20 cellular contexts compared by ENCODE assay signal in the genomic region with DNA sequence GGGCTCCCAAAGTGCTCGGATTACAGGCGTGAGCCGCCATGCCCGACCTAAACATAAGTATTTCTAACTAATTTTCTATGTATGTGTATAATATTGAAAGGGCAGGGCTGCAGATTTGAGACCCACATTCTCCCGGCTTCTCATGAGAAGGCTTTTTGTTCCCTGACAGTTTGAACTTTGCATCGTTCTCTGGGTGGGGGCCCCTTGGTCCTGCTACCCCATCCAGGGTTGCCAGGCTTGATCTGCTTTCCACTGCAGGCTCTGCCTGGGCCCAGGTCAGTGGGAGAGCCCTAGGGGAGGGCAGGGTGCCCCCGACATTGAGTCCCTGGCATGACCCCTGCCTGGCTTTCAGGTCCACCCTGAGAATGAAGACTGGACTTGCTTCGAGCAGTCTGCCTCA. TPM values are rescaled to one million over a fixed set of nuclear protein-coding genes. Genes with fewer than 3 reads are reported as not detected.
DNase-seq lines count a peak whose midpoint lies in the region; ATAC-seq, FAIRE-seq and TF ChIP-seq lines count a peak whose summit lies in the region.
"Had no signal": no experiment of that assay in that cellular context is flagged by ENCODE, and none has a peak within 500 bp of the region (broad histone marks: within the 10 kb centered on the region; RNA-seq: fewer than 3 reads in every experiment).

No MANE protein-coding gene starts in this region.

- TF ChIP-seq CTCF in chondrocyte (IDR thresholded peaks at IDR 0.05) (no peak), HepG2 (CRISPR knock-in tag; IDR thresholded peaks at IDR 0.05) (no peak), upper lobe of right lung (IDR thresholded peaks at IDR 0.05) (no peak), body of pancreas (IDR thresholded peaks at IDR 0.05) (no peak)

- CTCF ChIA-PET in HepG2 (lab: Yijun Ruan, JAX; ENCODE audit: low intra/inter-chr PET ratio, low total read pairs) = no interaction called here

- H4K20me1 ChIP-seq in HepG2 (ENCODE audit: insufficient read depth, low read length) = no peaks in the 10 kb centered on the region

- intact Hi-C loops in HepG2 (cut with micrococcal nuclease; ENCODE audit: unreplicated experiment) (no loop called here), upper lobe of right lung (cut with DNase I) (no loop called here), body of pancreas (cut with DNase I) (no loop called here)

- no peak overlapping the region for H2AFZ ChIP-seq in HepG2 (ENCODE audit: low read length)
- H2AFZ ChIP-seq: GM23248 had no signal

- no peak for TF ChIP-seq RAD21 in HepG2 (CRISPR knock-in tag; IDR thresholded peaks at IDR 0.05)

- no peak overlapping the region for H3K27ac Mint-ChIP-seq in chondrocyte (ENCODE audit: unreplicated experiment)
- H3K27ac Mint-ChIP-seq: CD4-positive, alpha-beta memory T cell had no signal

- no peak overlapping the region for H3K4me3 ChIP-seq in HepG2 (replicated peaks in 1 of 3; ENCODE audit: insufficient read depth in 1 of 3, low read depth in 2 of 3, low read length in 3 of 3)
- H3K4me3 ChIP-seq in upper lobe of right lung = no peak overlapping the region
- H3K4me3 ChIP-seq in body of pancreas = no peak overlapping the region
- H3K4me3 ChIP-seq: GM12878, GM23248 had no signal

- ATAC-seq in HepG2 = no peak
- ATAC-seq in upper lobe of right lung = no peak
- ATAC-seq in body of pancreas = no peak
- ATAC-seq: GM12878 had no signal

- DNase-seq in chondrocyte (ENCODE audit: low spot score) (peak; percentile 36), HepG2 (ENCODE audit: low spot score) (no peak), upper lobe of right lung (peak; percentile 18), body of pancreas (no peak), DMS53 (lab: John Stamatoyannopoulos, UW) (no peak), COR-L47 (lab: John Stamatoyannopoulos, UW) (no peak)
- DNase-seq: C1 segment of cervical spinal cord; Caco-2; CD4-positive, alpha-beta memory T cell; DMS153; DMS79; EL; GDM1; GM23248; HCEC 1CT had no signal

- no peaks in the 10 kb centered on the region for H3K4me1 Mint-ChIP-seq in chondrocyte (ENCODE audit: low read depth)

- H3K79me2 ChIP-seq in HepG2 (ENCODE audit: insufficient read depth, low read length) = no peaks in the 10 kb centered on the region

- peaks cover 4% of the 10 kb centered on the region for H3K9me3 Mint-ChIP-seq in chondrocyte (ENCODE audit: low read depth)

- no peak overlapping the region for H3K27ac ChIP-seq in HepG2 (ENCODE audit: extremely low read length, insufficient read depth, low read length)
- H3K27ac ChIP-seq in upper lobe of right lung = no peak overlapping the region
- H3K27ac ChIP-seq in body of pancreas = no peak overlapping the region
- H3K27ac ChIP-seq: GM23248 had no signal

- peaks cover 13% of the 10 kb centered on the region for H3K4me1 ChIP-seq in HepG2 (ENCODE audit: insufficient read depth, low read length)
- H3K4me1 ChIP-seq in upper lobe of right lung = no peaks in the 10 kb centered on the region
- peaks cover 11% of the 10 kb centered on the region for H3K4me1 ChIP-seq in body of pancreas
- H3K4me1 ChIP-seq: Caco-2 had no signal

- TF ChIP-seq EP300 in HepG2 (IDR thresholded peaks at IDR 0.05; ENCODE audit: low read depth in 2 of 2, low read length in 2 of 2) (no peak), HepG2 (CRISPR knock-in tag; IDR thresholded peaks at IDR 0.05; ENCODE audit: borderline replicate concordance) (no peak)

- WGBS in HepG2 (ENCODE audit: low lambda C conversion rate) = 21% methylated on average over 8 of the region's 8 CpGs
- 66 to 84% methylated on average over 8 of the region's 8 CpGs for WGBS in body of pancreas, 2 donors

- H3K27me3 ChIP-seq in HepG2 (ENCODE audit: control insufficient read depth in 1 of 2, insufficient read depth in 2 of 2, low read length in 2 of 2) = peaks cover 7 to 43% of the 10 kb centered on the region in 2 experiments
- H3K27me3 ChIP-seq in upper lobe of right lung = peaks cover 47% of the 10 kb centered on the region
- H3K27me3 ChIP-seq in body of pancreas = peaks cover 0 to 3% of the 10 kb centered on the region in 2 donors

- no peak overlapping the region for H3K4me2 ChIP-seq in HepG2 (ENCODE audit: low read depth, low read length)

- POLR2A ChIA-PET in HepG2 (lab: Yijun Ruan, JAX) = no interaction called here

- H3K36me3 ChIP-seq in HepG2 (replicated peaks in 1 of 2; ENCODE audit: control insufficient read depth in 1 of 2, insufficient read depth in 2 of 2, low read length in 2 of 2) (no peaks in the 10 kb centered on the region), upper lobe of right lung (no peaks in the 10 kb centered on the region), body of pancreas (replicated peaks in 1 of 2; ENCODE audit: insufficient read depth in 1 of 2, low read depth in 2 of 2) (no peaks in the 10 kb centered on the region)

- TF ChIP-seq POLR2A in HepG2 (IDR thresholded peaks at IDR 0.05; ENCODE audit: insufficient read depth in 1 of 2, low read depth in 2 of 2, low read length in 2 of 2) = no peak
- no peak for TF ChIP-seq POLR2A in body of pancreas (IDR thresholded peaks at IDR 0.05)

- H3K27me3 Mint-ChIP-seq in chondrocyte (ENCODE audit: low read depth) = peaks cover 45% of the 10 kb centered on the region

- H3K4me3 Mint-ChIP-seq in chondrocyte (ENCODE audit: unreplicated experiment) = no peak overlapping the region
- H3K4me3 Mint-ChIP-seq: CD4-positive, alpha-beta memory T cell had no signal

- no peak overlapping the region for H3K9ac ChIP-seq in HepG2 (ENCODE audit: insufficient read depth, low read depth, low read length)
- H3K9ac ChIP-seq: GM23248 had no signal

- in situ Hi-C loops in HepG2 (cut with HindIII; ENCODE audit: extremely low pct_ligation_motif_present, low pct_unique_long_range_greater_than_20kb) = no loop called here

- BruUV-seq in HepG2 (replicated peaks; lab: Mats Ljungman, UMichigan) = no TSS peak

- no peaks in the 10 kb centered on the region for H3K9me3 ChIP-seq in HepG2 (ENCODE audit: low read length)
- no peaks in the 10 kb centered on the region for H3K9me3 ChIP-seq in upper lobe of right lung
- H3K9me3 ChIP-seq in body of pancreas = no peaks in the 10 kb centered on the region
- H3K9me3 ChIP-seq: Caco-2 had no signal

- peaks cover 2% of the 10 kb centered on the region for H3K36me3 Mint-ChIP-seq in chondrocyte (ENCODE audit: low read depth)
- H3K36me3 Mint-ChIP-seq: CD4-positive, alpha-beta memory T cell had no signal

- no peak for FAIRE-seq in HepG2 (lab: Jason Lieb, UNC)
- FAIRE-seq: GM12878, GM19239, H1 had no signal

RNA-seq across cellular contexts. Expression of gene SEC14L5, which starts 32.3 kb away (rescaled TPM):
- not detected in 3 replicates for total RNA-seq in chondrocyte
- 0.36 and 0.42 TPM in 2 replicates for total RNA-seq in HepG2 (2016; rRNA removed; fragmentation: Illumina TruSeq; extraction: Trizol)
- total RNA-seq in HepG2 (2016; cell fraction: cytosol; rRNA removed; fragmentation: Illumina TruSeq; extraction: Trizol; ENCODE audit: low read depth) = 0.09 TPM in 1 of 2 replicates, not detected in the other
- 0.34 and 0.43 TPM in 2 replicates for total RNA-seq in HepG2 (2016; cell fraction: insoluble cytoplasmic fraction; rRNA removed; fragmentation: Illumina TruSeq; extraction: Trizol)
- 0.19 and 0.21 TPM in 2 replicates for total RNA-seq in HepG2 (2016; cell fraction: membrane; rRNA removed; fragmentation: Illumina TruSeq; extraction: Trizol)
- 0.34 and 0.43 TPM in 2 replicates for total RNA-seq in HepG2 (2016; cell fraction: nucleus; rRNA removed; fragmentation: Illumina TruSeq; extraction: Trizol)
- 0.40 and 0.60 TPM in 2 replicates for polyA plus RNA-seq in HepG2 (2011; rRNA removed)
- 0.31 and 0.44 TPM in 2 replicates for polyA plus RNA-seq in HepG2 (2011; cell fraction: cytosol; rRNA removed)
- polyA plus RNA-seq in HepG2 (2011; cell fraction: nucleus; rRNA removed) = 1.3 and 1.5 TPM in 2 replicates
- 0.59 and 1.0 TPM in 2 replicates for polyA plus RNA-seq in HepG2 (2012)
- 0.02 TPM in 2 replicates for polyA plus RNA-seq in HepG2 (2016; cell fraction: cytosol; fragmentation: Illumina TruSeq; extraction: Trizol; ENCODE audit: low read depth)
- 0.32 and 0.43 TPM in 2 replicates for polyA plus RNA-seq in HepG2 (2016; cell fraction: insoluble cytoplasmic fraction; fragmentation: Illumina TruSeq; extraction: Trizol; ENCODE audit: low read depth)
- 0.08 and 0.14 TPM in 2 replicates for polyA plus RNA-seq in HepG2 (2016; cell fraction: membrane; fragmentation: Illumina TruSeq; extraction: Trizol; ENCODE audit: low read depth)
- polyA plus RNA-seq in HepG2 (2016; cell fraction: nucleus; fragmentation: Illumina TruSeq; extraction: Trizol; ENCODE audit: insufficient read depth, low read depth) = 0.31 and 0.41 TPM in 2 replicates
- 0.16 and 1.5 TPM in 2 replicates for polyA minus RNA-seq in HepG2 (2011; rRNA and poly(A)+ RNA removed; ENCODE audit: low replicate concordance)
- polyA minus RNA-seq in HepG2 (2011; cell fraction: cytosol; rRNA and poly(A)+ RNA removed) = 0.18 and 0.49 TPM in 2 replicates
- polyA minus RNA-seq in HepG2 (2011; cell fraction: nucleus; rRNA and poly(A)+ RNA removed) = 0.64 and 0.75 TPM in 2 replicates
- 0.52 TPM for total RNA-seq in upper lobe of right lung
- under 1 TPM in 1 of 2 donors, not detected in 1; 0.26 TPM for total RNA-seq in body of pancreas
- total RNA-seq: A172; CD4-positive, alpha-beta memory T cell; GM12878; GM23248 had no signal
- polyA plus RNA-seq: BJ; CD4-positive, alpha-beta memory T cell; GM23248 had no signal

RNA-seq across cellular contexts. Expression of gene NAGPA, which starts 43.3 kb away (rescaled TPM):
- total RNA-seq in chondrocyte (10.1 to 11.8 TPM (median 11.3 TPM) in 3 replicates), HepG2 (2016; rRNA removed; fragmentation: Illumina TruSeq; extraction: Trizol) (29.8 and 60.3 TPM in 2 replicates), upper lobe of right lung (16.7 TPM), body of pancreas (10 to 100 TPM in 1 of 2 donors, 1 to 10 TPM in 1; 7.9 to 24.6 TPM)
- 10.2 and 12.2 TPM in 2 replicates for total RNA-seq in HepG2 (2016; cell fraction: cytosol; rRNA removed; fragmentation: Illumina TruSeq; extraction: Trizol; ENCODE audit: low read depth)
- total RNA-seq in HepG2 (2016; cell fraction: insoluble cytoplasmic fraction; rRNA removed; fragmentation: Illumina TruSeq; extraction: Trizol) = 25.3 and 59.7 TPM in 2 replicates
- total RNA-seq in HepG2 (2016; cell fraction: membrane; rRNA removed; fragmentation: Illumina TruSeq; extraction: Trizol) = 19.0 and 22.6 TPM in 2 replicates
- total RNA-seq in HepG2 (2016; cell fraction: nucleus; rRNA removed; fragmentation: Illumina TruSeq; extraction: Trizol) = 58.3 and 69.4 TPM in 2 replicates
- polyA plus RNA-seq in HepG2 (2011; rRNA removed) = 27.1 and 31.6 TPM in 2 replicates
- polyA plus RNA-seq in HepG2 (2011; cell fraction: cytosol; rRNA removed) = 28.0 and 43.3 TPM in 2 replicates
- 119 and 135 TPM in 2 replicates for polyA plus RNA-seq in HepG2 (2011; cell fraction: nucleus; rRNA removed)
- 20.6 and 22.0 TPM in 2 replicates for polyA plus RNA-seq in HepG2 (2012)
- polyA plus RNA-seq in HepG2 (2016; cell fraction: cytosol; fragmentation: Illumina TruSeq; extraction: Trizol; ENCODE audit: low read depth) = 7.6 and 9.3 TPM in 2 replicates
- polyA plus RNA-seq in HepG2 (2016; cell fraction: insoluble cytoplasmic fraction; fragmentation: Illumina TruSeq; extraction: Trizol; ENCODE audit: low read depth) = 24.9 and 27.9 TPM in 2 replicates
- polyA plus RNA-seq in HepG2 (2016; cell fraction: membrane; fragmentation: Illumina TruSeq; extraction: Trizol; ENCODE audit: low read depth) = 15.1 and 16.1 TPM in 2 replicates
- 111 and 120 TPM in 2 replicates for polyA plus RNA-seq in HepG2 (2016; cell fraction: nucleus; fragmentation: Illumina TruSeq; extraction: Trizol; ENCODE audit: insufficient read depth, low read depth)
- 13.4 and 91.3 TPM in 2 replicates for polyA minus RNA-seq in HepG2 (2011; rRNA and poly(A)+ RNA removed; ENCODE audit: low replicate concordance)
- 24.6 and 30.4 TPM in 2 replicates for polyA minus RNA-seq in HepG2 (2011; cell fraction: cytosol; rRNA and poly(A)+ RNA removed)
- polyA minus RNA-seq in HepG2 (2011; cell fraction: nucleus; rRNA and poly(A)+ RNA removed) = 41.9 and 43.5 TPM in 2 replicates

RNA-seq across cellular contexts. Expression of gene PPL, which starts 53.5 kb away (rescaled TPM):
- total RNA-seq in chondrocyte (0.22 to 1.2 TPM (median 0.97 TPM) in 3 replicates), HepG2 (2016; rRNA removed; fragmentation: Illumina TruSeq; extraction: Trizol) (4.4 and 6.6 TPM in 2 replicates), upper lobe of right lung (78.1 TPM), body of pancreas (10 to 100 TPM; 20.2 to 26.0 TPM)
- 1.1 and 1.5 TPM in 2 replicates for total RNA-seq in HepG2 (2016; cell fraction: cytosol; rRNA removed; fragmentation: Illumina TruSeq; extraction: Trizol; ENCODE audit: low read depth)
- 3.3 and 6.8 TPM in 2 replicates for total RNA-seq in HepG2 (2016; cell fraction: insoluble cytoplasmic fraction; rRNA removed; fragmentation: Illumina TruSeq; extraction: Trizol)
- 1.8 and 2.4 TPM in 2 replicates for total RNA-seq in HepG2 (2016; cell fraction: membrane; rRNA removed; fragmentation: Illumina TruSeq; extraction: Trizol)
- 8.8 and 10.7 TPM in 2 replicates for total RNA-seq in HepG2 (2016; cell fraction: nucleus; rRNA removed; fragmentation: Illumina TruSeq; extraction: Trizol)
- 5.7 and 7.5 TPM in 2 replicates for polyA plus RNA-seq in HepG2 (2011; rRNA removed)
- polyA plus RNA-seq in HepG2 (2011; cell fraction: cytosol; rRNA removed) = 4.1 and 4.4 TPM in 2 replicates
- 19.1 and 22.6 TPM in 2 replicates for polyA plus RNA-seq in HepG2 (2011; cell fraction: nucleus; rRNA removed)
- 5.2 and 7.1 TPM in 2 replicates for polyA plus RNA-seq in HepG2 (2012)
- polyA plus RNA-seq in HepG2 (2016; cell fraction: cytosol; fragmentation: Illumina TruSeq; extraction: Trizol; ENCODE audit: low read depth) = 0.62 and 0.73 TPM in 2 replicates
- polyA plus RNA-seq in HepG2 (2016; cell fraction: insoluble cytoplasmic fraction; fragmentation: Illumina TruSeq; extraction: Trizol; ENCODE audit: low read depth) = 2.7 and 3.1 TPM in 2 replicates
- 0.72 and 0.92 TPM in 2 replicates for polyA plus RNA-seq in HepG2 (2016; cell fraction: membrane; fragmentation: Illumina TruSeq; extraction: Trizol; ENCODE audit: low read depth)
- 14.4 and 14.5 TPM in 2 replicates for polyA plus RNA-seq in HepG2 (2016; cell fraction: nucleus; fragmentation: Illumina TruSeq; extraction: Trizol; ENCODE audit: insufficient read depth, low read depth)
- 9.9 and 18.8 TPM in 2 replicates for polyA minus RNA-seq in HepG2 (2011; rRNA and poly(A)+ RNA removed; ENCODE audit: low replicate concordance)
- polyA minus RNA-seq in HepG2 (2011; cell fraction: cytosol; rRNA and poly(A)+ RNA removed) = 6.1 and 7.4 TPM in 2 replicates
- polyA minus RNA-seq in HepG2 (2011; cell fraction: nucleus; rRNA and poly(A)+ RNA removed) = 7.3 and 10.2 TPM in 2 replicates
- total RNA-seq: CD4-positive, alpha-beta memory T cell had no signal

Comparison
In these comparisons a context has a peak if more than half of its experiments do, and no peak if none do; other contexts are left out.
1. DNase-seq: peak in chondrocyte (single experiment) and upper lobe of right lung (single experiment); none in HepG2 (single experiment), body of pancreas (0 of 4), DMS53 (single experiment) and COR-L47 (single experiment).